Comparison of ENCODE assay signal across 31 cellular contexts in the genomic region with DNA sequence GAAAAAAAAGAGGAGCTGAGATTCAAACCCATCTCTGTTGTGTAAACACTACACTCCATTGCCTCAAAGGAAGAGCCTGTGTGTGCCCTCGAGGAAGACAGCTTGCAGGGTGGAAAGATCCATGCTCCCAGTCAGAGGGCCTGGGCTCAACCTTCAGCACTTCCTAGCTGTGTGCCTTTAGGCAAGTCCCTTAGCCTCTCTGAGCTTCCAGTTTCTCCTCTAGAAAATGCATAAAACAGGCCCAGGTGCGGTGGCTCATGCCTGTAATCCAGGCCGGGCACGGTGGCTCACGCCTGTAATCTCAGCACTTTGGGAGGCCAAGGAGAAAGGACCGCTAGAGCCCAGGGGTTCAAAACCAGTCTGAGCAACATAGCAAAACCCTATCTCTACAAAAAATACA. TPM values are rescaled to one million over a fixed set of nuclear protein-coding genes. Genes with fewer than 3 reads are reported as not detected.
"Had no signal": no experiment of that assay in that cellular context is flagged by ENCODE, and none has a peak within 500 bp of the region (broad histone marks: within the 10 kb centered on the region; RNA-seq: fewer than 3 reads in every experiment).

No MANE protein-coding gene starts in this region.

- H3K36me3 ChIP-seq: neural progenitor cell, neutrophil, ovary, transverse colon had no signal

- H3K36me3 Mint-ChIP-seq: naive B cell, natural killer cell, neural progenitor cell had no signal

- H3K27me3 Mint-ChIP-seq: progenitor cell of endocrine pancreas had no signal

- H3K9me3 Mint-ChIP-seq: mesothelial cell of epicardium; natural killer cell; nephron progenitor cell; neural progenitor cell; stimulated activated naive B cell treated with anti-CD40 and anti-IgM and Interleukin-4, amounts not matched to agents 10 μg/mL and 1 μg/mL and 100 μg/mL, for 72 hours had no signal

- H3K4me2 ChIP-seq: hepatocyte, neural progenitor cell, smooth muscle cell had no signal

- H3K27ac Mint-ChIP-seq: mesothelial cell of epicardium, naive B cell, natural killer cell, nephron progenitor cell, neural progenitor cell, progenitor cell of endocrine pancreas had no signal

- H3K27me3 ChIP-seq: hepatocyte, ovary, testis, thyroid gland, vagina had no signal

- ATAC-seq: left lobe of liver; natural killer cell; sciatic nerve; stimulated activated naive B cell treated with anti-CD40 and anti-IgM and Interleukin-4, amounts not matched to agents 10 μg/mL and 1 μg/mL and 100 μg/mL, for 72 hours; stimulated activated naive CD8-positive, alpha-beta T cell treated with anti-CD3 and anti-CD28 coated beads, Interleukin-15, Interleukin-2, amounts not matched to agents 100 U/mL and 50 U/mL, for 24 hours had no signal

- H3K27ac ChIP-seq: hepatocyte, neural progenitor cell, neutrophil, ovary, stomach, testis, thyroid gland, transverse colon, upper lobe of left lung, vagina had no signal

- DNase-seq: head of caudate nucleus; islet precursor cell; mesendoderm; naive B cell; natural killer cell; nephron progenitor cell; occipital lobe; ovary; retina; stimulated activated CD4-positive, alpha-beta T cell treated with anti-CD3 and anti-CD28 coated beads, Interleukin-1b, Interleukin-23, amount 100 ng/mL, for 48 hours; stimulated activated CD4-positive, alpha-beta T cell treated with anti-CD3 and anti-CD28 coated beads, Interleukin-2, amount 100 ng/mL, for 48 hours; stimulated activated CD4-positive, alpha-beta T cell treated with anti-CD3 and anti-CD28 coated beads, Interleukin-4, amount 100 ng/mL, for 4 hours; stimulated activated CD8-positive, alpha-beta memory T cell treated with anti-CD3 and anti-CD28 coated beads, Interleukin-4, amount 100 ng/mL, for 48 hours; stimulated activated naive B cell treated with anti-CD40 and anti-IgM and Interleukin-4, amounts not matched to agents 10 μg/mL and 1 μg/mL and 100 μg/mL, for 72 hours; stimulated activated naive CD8-positive, alpha-beta T cell treated with anti-CD3 and anti-CD28 coated beads, Interleukin-15, Interleukin-2, amounts not matched to agents 100 U/mL and 50 U/mL, for 24 hours; stomach; testis; thyroid gland; transverse colon; upper lobe of left lung had no signal

- H3K9ac ChIP-seq: neural progenitor cell had no signal

- H3K4me3 Mint-ChIP-seq: mesothelial cell of epicardium; natural killer cell; nephron progenitor cell; neural progenitor cell; stimulated activated naive B cell treated with anti-CD40 and anti-IgM and Interleukin-4, amounts not matched to agents 10 μg/mL and 1 μg/mL and 100 μg/mL, for 72 hours had no signal

- H3K9me3 ChIP-seq: neutrophil, ovary, stomach, testis, thyroid gland, transverse colon, upper lobe of left lung, vagina had no signal

- H3K4me3 ChIP-seq: hepatocyte, lung, neural progenitor cell, ovary, smooth muscle cell, stomach, testis, thyroid gland, transverse colon, upper lobe of left lung, vagina had no signal

- H2AFZ ChIP-seq: hepatocyte, neural progenitor cell had no signal

RNA-seq across cellular contexts. Expression of a gene that starts 5.0 kb away (rescaled TPM):
- total RNA-seq: mononuclear cell had no signal
